Comparison of ENCODE assay signal across 15 cellular contexts in the genomic region with DNA sequence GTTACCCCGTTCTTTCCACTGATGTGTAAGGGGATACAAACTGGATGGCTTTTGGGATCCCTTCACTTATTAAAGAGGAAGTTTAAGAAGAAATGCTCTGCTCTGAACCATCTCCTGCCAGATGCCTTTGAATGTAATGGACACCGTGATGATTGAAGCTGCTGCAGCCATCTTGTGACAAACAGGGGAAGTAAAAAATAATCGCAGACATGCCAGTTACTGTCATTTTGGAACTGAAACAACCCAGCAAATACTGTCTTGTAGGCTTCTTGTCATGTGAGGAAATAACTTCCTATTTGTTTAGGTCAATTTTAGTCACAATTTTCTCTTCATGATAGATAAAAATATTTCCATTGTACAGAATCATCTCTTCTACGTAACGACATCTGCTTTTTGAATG.
DNase-seq lines count a peak whose midpoint lies in the region; ATAC-seq lines count a peak whose summit lies in the region.
"Had no signal": no experiment of that assay in that cellular context is flagged by ENCODE, and none has a peak within 500 bp of the region (broad histone marks: within the 10 kb centered on the region; RNA-seq: fewer than 3 reads in every experiment).

No MANE protein-coding gene starts in this region.

- no peak for DNase-seq in Right ventricle myocardium superior
- no peak for DNase-seq in left lobe of liver (ENCODE audit: low spot score)
- DNase-seq in SW 1271 (lab: John Stamatoyannopoulos, UW), result no peak
- DNase-seq: activated CD8-positive, alpha-beta T cell treated with anti-CD3 and anti-CD28 coated beads, Interleukin-2, amount 10 ng/mL, durations not matched to agents 7 days and 5 days; amygdala; gastrocnemius medialis; MM.1S; nephron progenitor cell; NK-92 treated with Interleukin-12 subunit alpha and Interleukin-12 subunit beta, amount 100 ng/mL, for 24 hours; testis had no signal

- ATAC-seq in GM18873 (IDR thresholded peaks at IDR 0.05; ENCODE audit: low FRiP score, unreplicated experiment), result peak; percentile 69
- peak; percentile 74 for ATAC-seq in GM21619 (IDR thresholded peaks at IDR 0.05; ENCODE audit: unreplicated experiment)
- peak; percentile 58 for ATAC-seq in HG03139 (IDR thresholded peaks at IDR 0.05; ENCODE audit: unreplicated experiment)
- ATAC-seq in stimulated activated memory B cell treated with anti-CD40 and anti-IgM and Interleukin-4, amounts not matched to agents 10 μg/mL and 1 μg/mL and 100 μg/mL, for 72 hours, result peak; percentile 48
- ATAC-seq in Right ventricle myocardium superior (ENCODE audit: poor library complexity), result no peak
- ATAC-seq in left lobe of liver, result no peak
- ATAC-seq: activated CD8-positive, alpha-beta T cell treated with anti-CD3 and anti-CD28 coated beads, Interleukin-2, amount 10 ng/mL, durations not matched to agents 7 days and 5 days; gastrocnemius medialis had no signal

- no peak overlapping the region for H3K27ac Mint-ChIP-seq in stimulated activated memory B cell treated with anti-CD40 and anti-IgM and Interleukin-4, amounts not matched to agents 10 μg/mL and 1 μg/mL and 100 μg/mL, for 72 hours
- H3K27ac Mint-ChIP-seq: activated CD8-positive, alpha-beta T cell treated with anti-CD3 and anti-CD28 coated beads, Interleukin-2, amount 10 ng/mL, durations not matched to agents 7 days and 5 days; activated T-helper 2 cell treated with anti-CD3 and anti-CD28 coated beads, Interferon-gamma antibody, Interleukin-2, Interleukin-4, amounts not matched to agents 10 μg/mL and 5 μg/mL and 100 μg/mL, durations not matched to agents 14 hours and 24 hours and 36 hours; nephron progenitor cell had no signal

- intact Hi-C loops in Right ventricle myocardium superior (cut with DNase I), result no loop called here

- H3K36me3 Mint-ChIP-seq in stimulated activated memory B cell treated with anti-CD40 and anti-IgM and Interleukin-4, amounts not matched to agents 10 μg/mL and 1 μg/mL and 100 μg/mL, for 72 hours, result no peaks in the 10 kb centered on the region

- no peaks in the 10 kb centered on the region for H3K4me1 Mint-ChIP-seq in stimulated activated memory B cell treated with anti-CD40 and anti-IgM and Interleukin-4, amounts not matched to agents 10 μg/mL and 1 μg/mL and 100 μg/mL, for 72 hours
- H3K4me1 Mint-ChIP-seq: nephron progenitor cell had no signal

- no peak overlapping the region for H3K4me3 Mint-ChIP-seq in stimulated activated memory B cell treated with anti-CD40 and anti-IgM and Interleukin-4, amounts not matched to agents 10 μg/mL and 1 μg/mL and 100 μg/mL, for 72 hours
- H3K4me3 Mint-ChIP-seq: activated CD8-positive, alpha-beta T cell treated with anti-CD3 and anti-CD28 coated beads, Interleukin-2, amount 10 ng/mL, durations not matched to agents 7 days and 5 days; nephron progenitor cell had no signal

- H3K9me3 Mint-ChIP-seq in stimulated activated memory B cell treated with anti-CD40 and anti-IgM and Interleukin-4, amounts not matched to agents 10 μg/mL and 1 μg/mL and 100 μg/mL, for 72 hours, result no peaks in the 10 kb centered on the region
- H3K9me3 Mint-ChIP-seq: activated T-helper 2 cell treated with anti-CD3 and anti-CD28 coated beads, Interferon-gamma antibody, Interleukin-2, Interleukin-4, amounts not matched to agents 10 μg/mL and 5 μg/mL and 100 μg/mL, durations not matched to agents 14 hours and 24 hours and 36 hours; nephron progenitor cell had no signal

- no peaks in the 10 kb centered on the region for H3K27me3 Mint-ChIP-seq in stimulated activated memory B cell treated with anti-CD40 and anti-IgM and Interleukin-4, amounts not matched to agents 10 μg/mL and 1 μg/mL and 100 μg/mL, for 72 hours

Comparison
In these comparisons a context has a peak if more than half of its experiments do, and no peak if none do; other contexts are left out.
1. ATAC-seq: peak in GM18873 (single experiment), GM21619 (single experiment), HG03139 (single experiment) and stimulated activated memory B cell treated with anti-CD40 and anti-IgM and Interleukin-4, amounts not matched to agents 10 μg/mL and 1 μg/mL and 100 μg/mL, for 72 hours (single experiment); none in Right ventricle myocardium superior (single experiment) and left lobe of liver (single experiment).